In genomic region chr3:186217820-186218164, GRCh38 we compare ENCODE assay signal across 1 cellular context.
TF ChIP-seq lines count a peak whose summit lies in the region.

No MANE protein-coding gene starts in this region.

TF ChIP-seq in K562, 482 proteins besides CTCF, POLR2A, EP300 and RAD21 (continued from another document):
- TF ChIP-seq SP1 (CRISPR knock-in tag; IDR thresholded peaks at IDR 0.05) (no peak), CBX1 (IDR thresholded peaks at IDR 0.05; ENCODE audit: low read depth) (no peak), TCF3 (CRISPR knock-in tag; IDR thresholded peaks at IDR 0.05) (peak; percentile 46; the same call in 1 of the 2 replicates), MTA3 (IDR thresholded peaks at IDR 0.05; ENCODE audit: borderline replicate concordance) (no peak), ZBTB8A (IDR thresholded peaks at IDR 0.05; ENCODE audit: partially characterized antibody) (no peak), DMBX1 (CRISPR knock-in tag; IDR thresholded peaks at IDR 0.05; ENCODE audit: borderline replicate concordance) (no peak), FOSL1 (tag; conservative IDR thresholded peaks at IDR 0.05) (peak; percentile 71; the same call in 1 of the 2 replicates), ZNF311 (CRISPR knock-in tag; IDR thresholded peaks at IDR 0.05) (no peak), ZFPM2 (CRISPR knock-in tag; IDR thresholded peaks at IDR 0.05) (no peak), CBX3 (IDR thresholded peaks at IDR 0.05; ENCODE audit: borderline replicate concordance in 1 of 2, low read length in 2 of 2) (no peak), HDAC6 (IDR thresholded peaks at IDR 0.05; ENCODE audit: low read depth, low read length) (no peak)
- TF ChIP-seq, protein P1, sequence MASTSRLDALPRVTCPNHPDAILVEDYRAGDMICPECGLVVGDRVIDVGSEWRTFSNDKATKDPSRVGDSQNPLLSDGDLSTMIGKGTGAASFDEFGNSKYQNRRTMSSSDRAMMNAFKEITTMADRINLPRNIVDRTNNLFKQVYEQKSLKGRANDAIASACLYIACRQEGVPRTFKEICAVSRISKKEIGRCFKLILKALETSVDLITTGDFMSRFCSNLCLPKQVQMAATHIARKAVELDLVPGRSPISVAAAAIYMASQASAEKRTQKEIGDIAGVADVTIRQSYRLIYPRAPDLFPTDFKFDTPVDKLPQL (IDR thresholded peaks at IDR 0.05; ENCODE audit: extremely low read depth, insufficient read length), result no peak
